In genomic region chr16:3020604-3021448, GRCh38 we compare ENCODE assay signal across 1 cellular context.
A peak's percentile ranks its signal among the peaks of the same experiment; 100 is the strongest.
TF ChIP-seq lines count a peak whose summit lies in the region.

No MANE protein-coding gene starts in this region.

TF ChIP-seq in HepG2, 621 proteins besides CTCF, POLR2A, EP300 and RAD21 (continued from another document and continues in another):
- TF ChIP-seq SIN3B (IDR thresholded peaks at IDR 0.05; ENCODE audit: low read length): no peak; the same call in 1 of the 2 replicates
- peak; percentile 53; the same call in 1 of the 2 replicates for TF ChIP-seq ZNF274 (CRISPR knock-in tag; IDR thresholded peaks at IDR 0.05)
- TF ChIP-seq ZNF512B (CRISPR knock-in tag; IDR thresholded peaks at IDR 0.05; ENCODE audit: borderline replicate concordance): 0 out of 2 replicates have a peak, but pooled peaks have one; percentile 57
- TF ChIP-seq ZNF549 (CRISPR knock-in tag; IDR thresholded peaks at IDR 0.05): no peak
- TF ChIP-seq TIGD3 (CRISPR knock-in tag; IDR thresholded peaks at IDR 0.05; ENCODE audit: borderline replicate concordance): no peak
- TF ChIP-seq PCBP1 (IDR thresholded peaks at IDR 0.05; ENCODE audit: borderline replicate concordance, low read depth, low read length): no peak
- TF ChIP-seq ZNF83 (CRISPR knock-in tag; IDR thresholded peaks at IDR 0.05; ENCODE audit: borderline replicate concordance): no peak
- peak; percentile 98 for TF ChIP-seq ATF2 (CRISPR knock-in tag; IDR thresholded peaks at IDR 0.05)
- TF ChIP-seq CHD4 (IDR thresholded peaks at IDR 0.05; ENCODE audit: borderline replicate concordance, low read length): no peak
- no peak for TF ChIP-seq MTERF4 (CRISPR knock-in tag; IDR thresholded peaks at IDR 0.05)
- TF ChIP-seq ZNF503 (CRISPR knock-in tag; IDR thresholded peaks at IDR 0.05): peak; percentile 73; the same call in 1 of the 2 replicates
- no peak for TF ChIP-seq KLF13 (CRISPR knock-in tag; IDR thresholded peaks at IDR 0.05)
- no peak for TF ChIP-seq HNF4G (IDR thresholded peaks at IDR 0.05; ENCODE audit: borderline replicate concordance, low read depth, low read length)
- no peak for TF ChIP-seq HNF4G (CRISPR knock-in tag; IDR thresholded peaks at IDR 0.05; ENCODE audit: borderline replicate concordance, low read depth)
- no peak for TF ChIP-seq PRPF4 (IDR thresholded peaks at IDR 0.05; ENCODE audit: low read depth, low read length, poor library complexity, severe bottlenecking)
- TF ChIP-seq CCDC6 (CRISPR knock-in tag; IDR thresholded peaks at IDR 0.05): peak; percentile 87
- no peak for TF ChIP-seq ZEB1 (IDR thresholded peaks at IDR 0.05; ENCODE audit: insufficient replicate concordance, low read depth)
- TF ChIP-seq ZNF784 (CRISPR knock-in tag; IDR thresholded peaks at IDR 0.05; ENCODE audit: borderline replicate concordance): peak; percentile 85
- peak; percentile 83 for TF ChIP-seq ZNF740 (CRISPR knock-in tag; IDR thresholded peaks at IDR 0.05)
- TF ChIP-seq NCOR1 (IDR thresholded peaks at IDR 0.05; ENCODE audit: borderline replicate concordance, low read length): peak; percentile 57; the same call in 1 of the 2 replicates
- TF ChIP-seq HOXD1 (CRISPR knock-in tag; IDR thresholded peaks at IDR 0.05): peak; percentile 72
- no peak for TF ChIP-seq ZFP36L2 (CRISPR knock-in tag; IDR thresholded peaks at IDR 0.05)
- 0 out of 2 replicates have a peak, but pooled peaks have one; percentile 32 for TF ChIP-seq ZBTB43 (CRISPR knock-in tag; conservative IDR thresholded peaks at IDR 0.05)
- TF ChIP-seq ZBTB21 (CRISPR knock-in tag; IDR thresholded peaks at IDR 0.05): 0 out of 2 replicates have a peak, but pooled peaks have one; percentile 8
- no peak for TF ChIP-seq SNRNP70 (IDR thresholded peaks at IDR 0.05; ENCODE audit: low read depth, low read length)
- no peak for TF ChIP-seq ZNF33B (CRISPR knock-in tag; IDR thresholded peaks at IDR 0.05)
- TF ChIP-seq HDAC6 (IDR thresholded peaks at IDR 0.05; ENCODE audit: low read depth, low read length): no peak
- no peak for TF ChIP-seq ZNF530 (CRISPR knock-in tag; IDR thresholded peaks at IDR 0.05; ENCODE audit: low read depth)
- TF ChIP-seq XBP1 (CRISPR knock-in tag; IDR thresholded peaks at IDR 0.05): no peak
- peak; percentile 70 for TF ChIP-seq AGO1 (IDR thresholded peaks at IDR 0.05; ENCODE audit: low read depth, low read length, poor library complexity, severe bottlenecking)
- TF ChIP-seq ARNT2 (CRISPR knock-in tag; IDR thresholded peaks at IDR 0.05; ENCODE audit: low read depth): peak; percentile 57; the same call in 1 of the 2 replicates
- TF ChIP-seq MIXL1 (CRISPR knock-in tag; IDR thresholded peaks at IDR 0.05): peak; percentile 25; the same call in 1 of the 2 replicates
- TF ChIP-seq ZKSCAN5 (CRISPR knock-in tag; IDR thresholded peaks at IDR 0.05): no peak
- no peak for TF ChIP-seq MAFG (CRISPR knock-in tag; IDR thresholded peaks at IDR 0.05)
- TF ChIP-seq SMAD1 (CRISPR knock-in tag; IDR thresholded peaks at IDR 0.05; ENCODE audit: borderline replicate concordance, low read depth): no peak; the same call in 1 of the 2 replicates
- no peak for TF ChIP-seq PBX2 (CRISPR knock-in tag; IDR thresholded peaks at IDR 0.05)
- 0 out of 2 replicates have a peak, but pooled peaks have one; percentile 28 for TF ChIP-seq ZFP37 (CRISPR knock-in tag; IDR thresholded peaks at IDR 0.05; ENCODE audit: borderline replicate concordance)
- no peak; the same call in none of the 2 replicates for TF ChIP-seq KDM6A (CRISPR knock-in tag; IDR thresholded peaks at IDR 0.05; ENCODE audit: low read depth)
- no peak for TF ChIP-seq MXD1 (CRISPR knock-in tag; IDR thresholded peaks at IDR 0.05)
- no peak for TF ChIP-seq ZIK1 (CRISPR knock-in tag; IDR thresholded peaks at IDR 0.05; ENCODE audit: borderline replicate concordance, low read depth)
- no peak for TF ChIP-seq HMGA1 (CRISPR knock-in tag; conservative IDR thresholded peaks at IDR 0.05)
- TF ChIP-seq ZNF3 (CRISPR knock-in tag; IDR thresholded peaks at IDR 0.05): no peak
- TF ChIP-seq MLXIP (CRISPR knock-in tag; IDR thresholded peaks at IDR 0.05; ENCODE audit: borderline replicate concordance): no peak
- TF ChIP-seq ZBTB14 (CRISPR knock-in tag; IDR thresholded peaks at IDR 0.05): no peak; the same call in 1 of the 2 replicates
- no peak for TF ChIP-seq NFRKB (IDR thresholded peaks at IDR 0.05)
- 0 out of 2 replicates have a peak, but pooled peaks have one; percentile 40 for TF ChIP-seq ZNF460 (CRISPR knock-in tag; IDR thresholded peaks at IDR 0.05; ENCODE audit: borderline replicate concordance)
- peak; percentile 32; the same call in 1 of the 2 replicates for TF ChIP-seq ZNF121 (CRISPR knock-in tag; IDR thresholded peaks at IDR 0.05)
- no peak for TF ChIP-seq TOE1 (CRISPR knock-in tag; IDR thresholded peaks at IDR 0.05)
- TF ChIP-seq ZNF446 (CRISPR knock-in tag; IDR thresholded peaks at IDR 0.05): no peak
